8 cellular contexts compared by ENCODE assay signal in the genomic region with DNA sequence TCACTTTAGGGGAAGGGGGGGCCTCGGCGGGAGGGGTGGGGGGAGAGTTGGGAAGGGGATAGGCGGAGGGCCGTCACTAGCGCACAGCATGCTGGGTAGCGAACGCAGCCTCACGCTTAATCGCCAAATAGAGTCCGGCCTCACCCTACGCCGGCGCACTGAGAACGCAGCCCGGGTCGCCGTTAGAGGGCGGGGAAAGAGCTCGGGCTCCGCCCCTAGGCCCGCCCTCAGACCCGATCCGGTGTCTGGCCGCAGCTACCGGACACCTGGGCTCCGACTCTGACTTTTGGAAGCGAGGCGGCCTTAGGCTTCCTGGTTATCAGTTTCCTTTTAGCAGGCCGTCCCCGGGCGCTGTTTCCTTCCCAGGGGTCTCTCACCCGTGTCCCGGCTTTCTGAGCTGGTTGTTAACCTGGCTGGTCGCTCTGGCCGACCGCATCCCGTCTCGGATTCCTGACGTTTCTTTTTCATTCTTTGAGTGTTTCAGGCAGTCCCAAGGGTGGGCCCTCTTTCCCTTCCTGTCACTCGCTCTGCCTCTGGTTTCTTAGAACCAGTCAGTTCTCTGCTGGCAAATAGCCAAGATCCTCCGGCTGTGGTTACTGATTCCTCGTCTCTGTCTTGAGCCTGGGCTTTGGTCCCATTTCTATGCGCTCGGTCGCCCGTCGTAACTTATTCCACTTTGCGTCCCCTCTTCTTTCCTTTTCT. TPM values are rescaled to one million over a fixed set of nuclear protein-coding genes. Genes with fewer than 3 reads are reported as not detected.
DNase-seq lines count a peak whose midpoint lies in the region; TF ChIP-seq lines count a peak whose summit lies in the region.

No MANE protein-coding gene starts in this region.

- H3K27ac Mint-ChIP-seq in activated naive CD4-positive, alpha-beta T cell treated with anti-CD3 and anti-CD28 coated beads, Interleukin-2, amount 10 ng/mL, durations not matched to agents 7 days and 5 days: peak overlapping the region; percentile 95

- H3K27ac ChIP-seq in SJSA1: peak overlapping the region; percentile 88

- CTCF ChIA-PET in activated naive CD4-positive, alpha-beta T cell treated with anti-CD3 and anti-CD28 coated beads, Interleukin-2, amount 10 ng/mL, durations not matched to agents 7 days and 5 days (lab: Charles Lee): interaction anchor here (0.5 to 1.7 kb wide), 3 partner anchors 8 to 412 kb away, joined by 3 to 5 read pairs (median 3); no protein-coding TSS in a partner anchor

- TF ChIP-seq CTCF in HFF-Myc (IDR thresholded peaks at IDR 0.05; ENCODE audit: low read depth, low read length, missing control alignments): no peak

- H3K27me3 Mint-ChIP-seq in activated naive CD4-positive, alpha-beta T cell treated with anti-CD3 and anti-CD28 coated beads, Interleukin-2, amount 10 ng/mL, durations not matched to agents 7 days and 5 days: no peaks in the 10 kb centered on the region

- peaks cover 46% of the 10 kb centered on the region for H3K4me1 Mint-ChIP-seq in activated naive CD4-positive, alpha-beta T cell treated with anti-CD3 and anti-CD28 coated beads, Interleukin-2, amount 10 ng/mL, durations not matched to agents 7 days and 5 days

- no peaks in the 10 kb centered on the region for H3K9me3 ChIP-seq in SJSA1 (replicated peaks)

- DNase-seq in GM04503 (ENCODE audit: low read depth) (peak; percentile 80), HFF-Myc (ENCODE audit: extremely low read depth, low read depth) (peak; percentile 97), MV-4-11 (lab: John Stamatoyannopoulos, UW) (peak; percentile 91), SJSA1 (ENCODE audit: low read depth in 1 of 2, low spot score in 2 of 2) (peak; percentile 95 to 97), germinal center (ENCODE audit: low spot score) (peak; percentile 95), non-pigmented ciliary epithelial cell (ENCODE audit: low read depth) (peak; percentile 87), superior temporal gyrus (ENCODE audit: extremely low spot score) (peak; percentile 97)
- peak; percentile 93 for DNase-seq in activated naive CD4-positive, alpha-beta T cell treated with anti-CD3 and anti-CD28 coated beads, Interleukin-2, amount 10 ng/mL, durations not matched to agents 7 days and 5 days

- no peaks in the 10 kb centered on the region for H3K9me3 Mint-ChIP-seq in activated naive CD4-positive, alpha-beta T cell treated with anti-CD3 and anti-CD28 coated beads, Interleukin-2, amount 10 ng/mL, durations not matched to agents 7 days and 5 days

- H3K4me1 ChIP-seq in SJSA1 (replicated peaks): peaks cover 6% of the 10 kb centered on the region; the same call in 1 of the 2 replicates

- H3K27me3 ChIP-seq in SJSA1 (replicated peaks): no peaks in the 10 kb centered on the region

- peaks cover 8% of the 10 kb centered on the region for H3K36me3 Mint-ChIP-seq in activated naive CD4-positive, alpha-beta T cell treated with anti-CD3 and anti-CD28 coated beads, Interleukin-2, amount 10 ng/mL, durations not matched to agents 7 days and 5 days

- H3K4me3 Mint-ChIP-seq in activated naive CD4-positive, alpha-beta T cell treated with anti-CD3 and anti-CD28 coated beads, Interleukin-2, amount 10 ng/mL, durations not matched to agents 7 days and 5 days: peak overlapping the region; percentile 85

- peaks cover 22% of the 10 kb centered on the region for H3K36me3 ChIP-seq in SJSA1

- peak overlapping the region; percentile 94 for H3K4me3 ChIP-seq in HFF-Myc (replicated peaks; ENCODE audit: low read depth, low read length)
- peak overlapping the region; percentile 87 for H3K4me3 ChIP-seq in SJSA1

RNA-seq across cellular contexts. Expression of a gene that starts 0.4 kb away (rescaled TPM):
- 26.8 and 52.2 TPM in 2 replicates for total RNA-seq in SJSA1 (2014; rRNA removed; shearing (Covaris generic))

RNA-seq across cellular contexts. Expression of a gene that starts 1.1 kb away (rescaled TPM):
- 1.4 and 9.3 TPM in 2 replicates for total RNA-seq in SJSA1 (2014; rRNA removed; shearing (Covaris generic))

Comparison
In these comparisons a context has a peak if more than half of its experiments do, and no peak if none do; other contexts are left out.
1. Peak in every context shown above with its lines: DNase-seq, H3K4me3 ChIP-seq and H3K27ac ChIP-seq.